ENCODE assay signal across 17 cellular contexts in genomic region chr1:35301674-35302392, GRCh38. TPM values are rescaled to one million over a fixed set of nuclear protein-coding genes. Genes with fewer than 3 reads are reported as not detected.
A peak's percentile ranks its signal among the peaks of the same experiment; 100 is the strongest.
DNase-seq lines count a peak whose midpoint lies in the region; ATAC-seq and TF ChIP-seq lines count a peak whose summit lies in the region.
"Had no signal": no experiment of that assay in that cellular context is flagged by ENCODE, and none has a peak within 500 bp of the region (broad histone marks: within the 10 kb centered on the region; RNA-seq: fewer than 3 reads in every experiment).

No MANE protein-coding gene starts in this region.

- no peak for DNase-seq in SK-N-MC (ENCODE audit: low read depth, low spot score)
- no peak for DNase-seq in right cardiac atrium
- DNase-seq in erythroblast (lab: John Stamatoyannopoulos, UW): no peak
- no peak for DNase-seq in MM.1S
- no peak for DNase-seq in activated naive CD4-positive, alpha-beta T cell treated with anti-CD3 and anti-CD28 coated beads, Interleukin-2, amount 50 U/mL, for 16 hours
- no peak for DNase-seq in ovary
- DNase-seq: ACHN; Calu3; CD4-positive, alpha-beta T cell; NCI-H1105; NCI-H187; NCI-H69; PC-3 had no signal

- no peak for TF ChIP-seq CTCF in MM.1S (IDR thresholded peaks at IDR 0.05; ENCODE audit: low read length)
- no peak for TF ChIP-seq CTCF in ovary (IDR thresholded peaks at IDR 0.05)

- H3K9ac ChIP-seq in SK-N-MC (ENCODE audit: insufficient read length) (no peak overlapping the region), skeletal muscle tissue (ENCODE audit: low read depth in 1 of 3, low read length in 3 of 3) (peak overlapping the region in 1 of 3 donors; percentile 33), MM.1S (ENCODE audit: low read length) (no peak overlapping the region)

- H3K4me1 Mint-ChIP-seq in dendritic cell treated with granulocyte-macrophage colony-stimulating factor and Interleukin-4, amounts not matched to agents 40 ng/mL and 50 ng/mL, for 4 days (ENCODE audit: low read depth): peaks cover 13% of the 10 kb centered on the region

- H3K36me3 ChIP-seq in SK-N-MC (ENCODE audit: insufficient read depth, low read length) (peaks cover 32% of the 10 kb centered on the region), skeletal muscle tissue (ENCODE audit: control insufficient read depth in 3 of 3, insufficient read depth in 3 of 3, low read length in 3 of 3) (peaks cover 0 to 6% (median 5%) of the 10 kb centered on the region in 3 donors), MM.1S (replicated peaks; ENCODE audit: insufficient read depth, low read length) (no peaks in the 10 kb centered on the region), ovary (no peaks in the 10 kb centered on the region)

- no peaks in the 10 kb centered on the region for H3K9me3 ChIP-seq in SK-N-MC (ENCODE audit: low read depth, low read length)
- H3K9me3 ChIP-seq in right cardiac atrium (ENCODE audit: control insufficient read depth, low read length): no peaks in the 10 kb centered on the region
- H3K9me3 ChIP-seq in skeletal muscle tissue (ENCODE audit: control insufficient read depth in 3 of 3, low read length in 3 of 3): no peaks in the 10 kb centered on the region
- H3K9me3 ChIP-seq in MM.1S (replicated peaks; ENCODE audit: insufficient read depth, low read length): no peaks in the 10 kb centered on the region
- no peaks in the 10 kb centered on the region for H3K9me3 ChIP-seq in ovary

- H3K9me2 ChIP-seq in MM.1S (replicated peaks; ENCODE audit: insufficient read depth, low read length): no peaks in the 10 kb centered on the region

- H3K27me3 Mint-ChIP-seq in dendritic cell treated with granulocyte-macrophage colony-stimulating factor and Interleukin-4, amounts not matched to agents 40 ng/mL and 50 ng/mL, for 4 days: no peaks in the 10 kb centered on the region
- H3K27me3 Mint-ChIP-seq: CD4-positive, alpha-beta T cell had no signal

- H3K4me2 ChIP-seq in MM.1S (ENCODE audit: low read depth, low read length): no peak overlapping the region

- intact Hi-C loops in dendritic cell treated with granulocyte-macrophage colony-stimulating factor and Interleukin-4, amounts not matched to agents 40 ng/mL and 50 ng/mL, for 4 days (cut with micrococcal nuclease): no loop called here
- intact Hi-C loops in right cardiac atrium (cut with DNase I): no loop called here
- intact Hi-C loops in ovary (cut with DNase I): no loop called here

- no peak for TF ChIP-seq EP300 in ovary (IDR thresholded peaks at IDR 0.05)

- TF ChIP-seq POLR2A in erythroblast (IDR thresholded peaks at IDR 0.05; ENCODE audit: low read length) (no peak), ovary (IDR thresholded peaks at IDR 0.05) (no peak)

- ATAC-seq in right cardiac atrium: peak; percentile 32 to 42
- ATAC-seq: GM12878, K562, PC-3 had no signal

- H3K27ac ChIP-seq in SK-N-MC (peak overlapping the region; percentile 38; the same call in 1 of the 2 replicates), right cardiac atrium (ENCODE audit: low read length) (peak overlapping the region; percentile 86), skeletal muscle tissue (ENCODE audit: low read depth, low read length) (peak overlapping the region; percentile 72), MM.1S (ENCODE audit: low read length) (no peak overlapping the region), ovary (no peak overlapping the region)

- peak overlapping the region; percentile 43 for H3K27ac Mint-ChIP-seq in dendritic cell treated with granulocyte-macrophage colony-stimulating factor and Interleukin-4, amounts not matched to agents 40 ng/mL and 50 ng/mL, for 4 days
- H3K27ac Mint-ChIP-seq: CD4-positive, alpha-beta T cell had no signal

- no peak overlapping the region for H3K4me3 ChIP-seq in SK-N-MC
- no peak overlapping the region for H3K4me3 ChIP-seq in right cardiac atrium (ENCODE audit: low read length)
- peak overlapping the region in 1 of 3 donors; percentile 24 for H3K4me3 ChIP-seq in skeletal muscle tissue (ENCODE audit: low read length in 3 of 3)
- H3K4me3 ChIP-seq in MM.1S (ENCODE audit: low read length): no peak overlapping the region
- H3K4me3 ChIP-seq in ovary: no peak overlapping the region
- H3K4me3 ChIP-seq: GM12878, K562 had no signal

- H3K4me1 ChIP-seq in right cardiac atrium (ENCODE audit: control insufficient read depth, insufficient read depth, low read length) (peaks cover 5% of the 10 kb centered on the region), skeletal muscle tissue (ENCODE audit: control insufficient read depth in 3 of 3, insufficient read depth in 3 of 3, low read length in 3 of 3) (peaks cover 10 to 19% (median 12%) of the 10 kb centered on the region in 3 donors), MM.1S (ENCODE audit: low read length) (peaks cover 8% of the 10 kb centered on the region; the same call in 1 of the 2 replicates), ovary (ENCODE audit: insufficient read depth) (peaks cover 1% of the 10 kb centered on the region)

- H3K79me2 ChIP-seq in MM.1S (ENCODE audit: low read length): peaks cover 4% of the 10 kb centered on the region; the same call in 1 of the 2 replicates

- H3K27me3 ChIP-seq in right cardiac atrium (ENCODE audit: control insufficient read depth, insufficient read depth) (no peaks in the 10 kb centered on the region), skeletal muscle tissue (ENCODE audit: control insufficient read depth in 3 of 3, insufficient read depth in 3 of 3, low read length in 3 of 3) (no peaks in the 10 kb centered on the region), MM.1S (replicated peaks; ENCODE audit: insufficient read depth, low read length) (no peaks in the 10 kb centered on the region), ovary (no peaks in the 10 kb centered on the region)

- no peaks in the 10 kb centered on the region for H4K20me1 ChIP-seq in MM.1S (ENCODE audit: insufficient read depth, low read length)

- H2AFZ ChIP-seq in MM.1S (ENCODE audit: low read length): no peak overlapping the region

- H3K4me3 Mint-ChIP-seq in dendritic cell treated with granulocyte-macrophage colony-stimulating factor and Interleukin-4, amounts not matched to agents 40 ng/mL and 50 ng/mL, for 4 days: no peak overlapping the region
- H3K4me3 Mint-ChIP-seq: CD4-positive, alpha-beta T cell had no signal

- peaks cover 74% of the 10 kb centered on the region for H3K36me3 Mint-ChIP-seq in dendritic cell treated with granulocyte-macrophage colony-stimulating factor and Interleukin-4, amounts not matched to agents 40 ng/mL and 50 ng/mL, for 4 days (ENCODE audit: low read depth)

- 53% methylated on average over 7 of the region's 7 CpGs for WGBS in right cardiac atrium
- WGBS in ovary, 3 donors: 42 to 47% (median 46%) methylated on average over 7 of the region's 7 CpGs

- no peaks in the 10 kb centered on the region for H3F3A ChIP-seq in MM.1S (ENCODE audit: insufficient read depth, low read length)

- no peaks in the 10 kb centered on the region for H3K9me3 Mint-ChIP-seq in dendritic cell treated with granulocyte-macrophage colony-stimulating factor and Interleukin-4, amounts not matched to agents 40 ng/mL and 50 ng/mL, for 4 days
- H3K9me3 Mint-ChIP-seq: CD4-positive, alpha-beta T cell had no signal

RNA-seq across cellular contexts. Expression of gene ZMYM4, which starts 33.3 kb away (rescaled TPM):
- total RNA-seq in right cardiac atrium (10 to 100 TPM; 34.5 to 42.9 (median 36.7) TPM), skeletal muscle tissue (53.2 TPM), ovary (10 to 100 TPM; 28.1 to 77.2 (median 60.4) TPM)
- polyA plus RNA-seq in right cardiac atrium (7.4 TPM), ovary (10 to 100 TPM; 15.9 to 27.1 TPM)

Comparison
In these comparisons a context has a peak if more than half of its experiments do, and no peak if none do; other contexts are left out.
1. H3K27ac ChIP-seq: peak in SK-N-MC (single experiment), right cardiac atrium (single experiment) and skeletal muscle tissue (single experiment); none in MM.1S (single experiment) and ovary (0 of 2).